16 cellular contexts compared by ENCODE assay signal in the genomic region with DNA sequence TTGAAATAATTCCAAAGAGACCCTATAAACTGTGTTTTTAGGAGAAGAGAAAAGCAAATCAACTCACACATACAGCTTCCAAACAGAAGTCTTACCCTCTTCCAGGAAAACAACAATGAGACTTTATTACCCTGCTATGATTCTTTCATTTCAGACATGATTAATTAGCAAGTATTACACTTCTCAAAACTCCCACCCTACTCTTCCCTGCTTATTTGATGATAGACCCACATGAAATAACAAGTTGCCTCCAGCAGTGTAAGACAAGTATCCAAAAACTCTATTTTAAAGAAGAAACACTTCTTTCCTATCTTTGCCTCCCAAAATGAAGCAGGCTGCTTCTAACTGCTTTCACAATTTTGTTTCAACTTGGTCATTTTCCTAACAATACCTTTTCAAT. TPM values are rescaled to one million over a fixed set of nuclear protein-coding genes. Genes with fewer than 3 reads are reported as not detected.
DNase-seq lines count a peak whose midpoint lies in the region; ATAC-seq, FAIRE-seq and TF ChIP-seq lines count a peak whose summit lies in the region.
"Had no signal": no experiment of that assay in that cellular context is flagged by ENCODE, and none has a peak within 500 bp of the region (broad histone marks: within the 10 kb centered on the region; RNA-seq: fewer than 3 reads in every experiment).

No MANE protein-coding gene starts in this region.

- H3K9me3 ChIP-seq in A549 (no peaks in the 10 kb centered on the region), psoas muscle (no peaks in the 10 kb centered on the region)
- no peaks in the 10 kb centered on the region for H3K9me3 ChIP-seq in naive thymus-derived CD4-positive, alpha-beta T cell (ENCODE audit: control insufficient read depth in 2 of 3, low read length in 3 of 3)

- no peak for TF ChIP-seq RAD21 in A549 (conservative IDR thresholded peaks at IDR 0.05 in 1 of 2, IDR thresholded peaks at IDR 0.05 in 1 of 2)

- CTCF ChIA-PET in A549 (lab: Yijun Ruan, JAX): no interaction called here
- CTCF ChIA-PET in naive thymus-derived CD4-positive, alpha-beta T cell (lab: Charles Lee): no interaction called here

- no peak for TF ChIP-seq POLR2A in A549 (IDR thresholded peaks at IDR 0.05; ENCODE audit: low read length)

- H3K36me3 Mint-ChIP-seq in naive thymus-derived CD4-positive, alpha-beta T cell: peaks cover 0 to 4% (median 0%) of the 10 kb centered on the region in 5 donors
- H3K36me3 Mint-ChIP-seq: mesothelial cell of epicardium had no signal

- TF ChIP-seq CTCF in A549 (IDR thresholded peaks at IDR 0.05) (no peak), fibroblast of the aortic adventitia (IDR thresholded peaks at IDR 0.05; ENCODE audit: insufficient read depth, low read length) (no peak), psoas muscle (IDR thresholded peaks at IDR 0.05) (no peak), omental fat pad (IDR thresholded peaks at IDR 0.05) (no peak)

- H3K4me2 ChIP-seq in A549: peak overlapping the region; percentile 50; the same call in 2 of the 3 replicates

- POLR2A ChIA-PET in A549 (lab: Yijun Ruan, JAX): no interaction called here
- POLR2A ChIA-PET in naive thymus-derived CD4-positive, alpha-beta T cell (lab: Charles Lee): no interaction called here

- intact Hi-C loops in psoas muscle (cut with DNase I): no loop called here
- intact Hi-C loops in naive thymus-derived CD4-positive, alpha-beta T cell (cut with micrococcal nuclease): no loop called here

- no peak overlapping the region for H3K27ac ChIP-seq in A549
- H3K27ac ChIP-seq in psoas muscle: peak overlapping the region; percentile 96
- H3K27ac ChIP-seq in naive thymus-derived CD4-positive, alpha-beta T cell (ENCODE audit: low read depth, low read length): no peak overlapping the region

- DNase-seq in A549 (ENCODE audit: low read depth in 1 of 2, low spot score in 1 of 2): no peak
- peak; percentile 84 for DNase-seq in NCI-H69 (lab: John Stamatoyannopoulos, UW)
- DNase-seq in fibroblast of the aortic adventitia (ENCODE audit: low read depth): peak; percentile 54
- DNase-seq in psoas muscle: no peak
- no peak for DNase-seq in omental fat pad (ENCODE audit: low spot score)
- DNase-seq in activated effector memory CD4-positive, alpha-beta T cell treated with Interleukin-2 at 50 U/mL for 16 hours: no peak
- DNase-seq in naive thymus-derived CD4-positive, alpha-beta T cell: no peak
- DNase-seq: DND-41, head of caudate nucleus, NCI-H1105 treated with DMSO at 0.1 percent for 48 hours had no signal

- no peak overlapping the region for H3K4me3 ChIP-seq in A549
- peak overlapping the region; percentile 31 for H3K4me3 ChIP-seq in fibroblast of the aortic adventitia (ENCODE audit: low read depth, low read length)
- peak overlapping the region; percentile 82 for H3K4me3 ChIP-seq in psoas muscle
- no peak overlapping the region for H3K4me3 ChIP-seq in naive thymus-derived CD4-positive, alpha-beta T cell (ENCODE audit: low read length)

- ATAC-seq in A549 (no peak), psoas muscle (no peak), omental fat pad (ENCODE audit: low FRiP score) (no peak), HG03135 (IDR thresholded peaks at IDR 0.05; ENCODE audit: unreplicated experiment) (no peak)
- no peak for ATAC-seq in naive thymus-derived CD4-positive, alpha-beta T cell
- ATAC-seq: activated naive CD4-positive, alpha-beta T cell treated with anti-CD3 and anti-CD28 coated beads, Interleukin-2, amount 50 U/mL, for 72 hours; sciatic nerve had no signal

- TF ChIP-seq EP300 in A549 (IDR thresholded peaks at IDR 0.05): no peak

- H3K4me3 Mint-ChIP-seq in naive thymus-derived CD4-positive, alpha-beta T cell: no peak overlapping the region
- H3K4me3 Mint-ChIP-seq: mesothelial cell of epicardium had no signal

- H3K27me3 ChIP-seq in psoas muscle (ENCODE audit: insufficient read depth in 3 of 3, low read length in 2 of 3): no peaks in the 10 kb centered on the region
- H3K27me3 ChIP-seq in naive thymus-derived CD4-positive, alpha-beta T cell (ENCODE audit: control insufficient read depth in 2 of 2, insufficient read depth in 2 of 2, low read length in 2 of 2): no peaks in the 10 kb centered on the region

- H3K27ac Mint-ChIP-seq in naive thymus-derived CD4-positive, alpha-beta T cell: no peak overlapping the region
- H3K27ac Mint-ChIP-seq: activated naive CD4-positive, alpha-beta T cell treated with anti-CD3 and anti-CD28 coated beads, Interleukin-2, amount 50 U/mL, for 72 hours; mesothelial cell of epicardium had no signal

- H3K36me3 ChIP-seq in psoas muscle (ENCODE audit: insufficient read depth in 1 of 2, low read depth in 1 of 2): no peaks in the 10 kb centered on the region
- H3K36me3 ChIP-seq in naive thymus-derived CD4-positive, alpha-beta T cell (ENCODE audit: control insufficient read depth in 2 of 3, insufficient read depth in 3 of 3, low read length in 3 of 3): no peaks in the 10 kb centered on the region

- no peak for FAIRE-seq in A549 (lab: Jason Lieb, UNC)
- FAIRE-seq: GM12891, urothelium cell line had no signal

- H3K27me3 Mint-ChIP-seq in naive thymus-derived CD4-positive, alpha-beta T cell: peaks cover 21 to 36% (median 27%) of the 10 kb centered on the region in 5 donors

- peaks cover 0 to 7% (median 4%) of the 10 kb centered on the region in 7 donors for H3K4me1 Mint-ChIP-seq in naive thymus-derived CD4-positive, alpha-beta T cell

- H3K9me3 Mint-ChIP-seq in naive thymus-derived CD4-positive, alpha-beta T cell: peaks cover 0 to 12% (median 3%) of the 10 kb centered on the region in 11 donors
- H3K9me3 Mint-ChIP-seq: mesothelial cell of epicardium had no signal

- H3K4me1 ChIP-seq in A549 (peaks cover 30% of the 10 kb centered on the region; the same call in 2 of the 3 replicates), psoas muscle (no peaks in the 10 kb centered on the region)
- no peaks in the 10 kb centered on the region for H3K4me1 ChIP-seq in naive thymus-derived CD4-positive, alpha-beta T cell (ENCODE audit: control insufficient read depth in 2 of 2, insufficient read depth in 2 of 2, low read length in 2 of 2)

TF ChIP-seq in A549, 52 proteins besides CTCF, POLR2A, EP300 and RAD21:
- TF ChIP-seq NPAS2 (CRISPR knock-in tag; IDR thresholded peaks at IDR 0.05; ENCODE audit: borderline replicate concordance) (no peak), JUNB (IDR thresholded peaks at IDR 0.05) (no peak), FOSL2 (IDR thresholded peaks at IDR 0.05) (no peak), FOSL2 (CRISPR knock-in tag; IDR thresholded peaks at IDR 0.05) (no peak), FOXS1 (CRISPR knock-in tag; IDR thresholded peaks at IDR 0.05) (no peak), JUN (IDR thresholded peaks at IDR 0.05) (no peak), EHF (CRISPR knock-in tag; IDR thresholded peaks at IDR 0.05) (no peak), KDM1A (IDR thresholded peaks at IDR 0.05; ENCODE audit: low read depth) (no peak), CEBPB (IDR thresholded peaks at IDR 0.05) (no peak), MAZ (IDR thresholded peaks at IDR 0.05; ENCODE audit: borderline replicate concordance, low read depth, low read length) (no peak), CHD4 (IDR thresholded peaks at IDR 0.05; ENCODE audit: borderline replicate concordance) (no peak), EHMT2 (IDR thresholded peaks at IDR 0.05; ENCODE audit: low read depth) (no peak), KDM5A (IDR thresholded peaks at IDR 0.05) (no peak), ESRRA (IDR thresholded peaks at IDR 0.05; ENCODE audit: borderline replicate concordance, low read length) (no peak)
- TF ChIP-seq, protein P1, sequence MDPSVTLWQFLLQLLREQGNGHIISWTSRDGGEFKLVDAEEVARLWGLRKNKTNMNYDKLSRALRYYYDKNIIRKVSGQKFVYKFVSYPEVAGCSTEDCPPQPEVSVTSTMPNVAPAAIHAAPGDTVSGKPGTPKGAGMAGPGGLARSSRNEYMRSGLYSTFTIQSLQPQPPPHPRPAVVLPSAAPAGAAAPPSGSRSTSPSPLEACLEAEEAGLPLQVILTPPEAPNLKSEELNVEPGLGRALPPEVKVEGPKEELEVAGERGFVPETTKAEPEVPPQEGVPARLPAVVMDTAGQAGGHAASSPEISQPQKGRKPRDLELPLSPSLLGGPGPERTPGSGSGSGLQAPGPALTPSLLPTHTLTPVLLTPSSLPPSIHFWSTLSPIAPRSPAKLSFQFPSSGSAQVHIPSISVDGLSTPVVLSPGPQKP (IDR thresholded peaks at IDR 0.05; ENCODE audit: low read depth, low read length): no peak
- TF ChIP-seq, protein P2, sequence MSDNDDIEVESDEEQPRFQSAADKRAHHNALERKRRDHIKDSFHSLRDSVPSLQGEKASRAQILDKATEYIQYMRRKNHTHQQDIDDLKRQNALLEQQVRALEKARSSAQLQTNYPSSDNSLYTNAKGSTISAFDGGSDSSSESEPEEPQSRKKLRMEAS (IDR thresholded peaks at IDR 0.05): no peak
- TF ChIP-seq, protein P3, sequence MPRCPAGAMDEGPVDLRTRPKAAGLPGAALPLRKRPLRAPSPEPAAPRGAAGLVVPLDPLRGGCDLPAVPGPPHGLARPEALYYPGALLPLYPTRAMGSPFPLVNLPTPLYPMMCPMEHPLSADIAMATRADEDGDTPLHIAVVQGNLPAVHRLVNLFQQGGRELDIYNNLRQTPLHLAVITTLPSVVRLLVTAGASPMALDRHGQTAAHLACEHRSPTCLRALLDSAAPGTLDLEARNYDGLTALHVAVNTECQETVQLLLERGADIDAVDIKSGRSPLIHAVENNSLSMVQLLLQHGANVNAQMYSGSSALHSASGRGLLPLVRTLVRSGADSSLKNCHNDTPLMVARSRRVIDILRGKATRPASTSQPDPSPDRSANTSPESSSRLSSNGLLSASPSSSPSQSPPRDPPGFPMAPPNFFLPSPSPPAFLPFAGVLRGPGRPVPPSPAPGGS (IDR thresholded peaks at IDR 0.05): no peak

RNA-seq across cellular contexts. Expression of a gene that starts 4.1 kb away (rescaled TPM):
- polyA plus RNA-seq in A549 (2011; rRNA removed) (3.8 and 5.9 TPM in 2 replicates), A549 (2017; fragmentation: RNase III; extraction: RNeasy Plus Mini Kit Qiagen cat#74134 plus additional on column Dnase treatment) (1.8 to 1.9 TPM (median 1.9 TPM) in 3 replicates), psoas muscle (1 to 10 TPM in 1 of 3 donors, under 1 TPM in 2; 0.08 to 1.6 (median 0.30) TPM)
- 0.73 and 0.75 TPM in 2 replicates for polyA plus RNA-seq in A549 (2012; cell fraction: cytosol; rRNA removed)
- polyA plus RNA-seq in A549 (2012; cell fraction: nucleus; rRNA removed): 1.4 and 2.2 TPM in 2 replicates
- 5.1 and 6.2 TPM in 2 replicates for polyA minus RNA-seq in A549 (2011; rRNA and poly(A)+ RNA removed)
- total RNA-seq in fibroblast of the aortic adventitia (ENCODE audit: low replicate concordance) (2.5 and 4.1 TPM in 2 replicates), psoas muscle (1 to 10 TPM; 1.2 to 3.0 (median 1.8) TPM), omental fat pad (10 to 100 TPM in 2 of 4 donors, 1 to 10 TPM in 2; 8.2 to 13.1 (median 10.7) TPM)
- under 1 TPM in 1 of 5 experiments, not detected in 4; 0.05 TPM for total RNA-seq in naive thymus-derived CD4-positive, alpha-beta T cell
- not detected for polyA plus RNA-seq in naive thymus-derived CD4-positive, alpha-beta T cell
- total RNA-seq: activated naive CD4-positive, alpha-beta T cell treated with anti-CD3 and anti-CD28 coated beads, Interleukin-2, amount 50 U/mL, for 72 hours had no signal

Comparison
In these comparisons a context has a peak if more than half of its experiments do, and no peak if none do; other contexts are left out.
1. DNase-seq: peak in NCI-H69 (single experiment) and fibroblast of the aortic adventitia (single experiment); none in A549 (0 of 2), psoas muscle (0 of 2), omental fat pad (single experiment), activated effector memory CD4-positive, alpha-beta T cell treated with Interleukin-2 at 50 U/mL for 16 hours (single experiment) and naive thymus-derived CD4-positive, alpha-beta T cell (0 of 9).
2. H3K4me3 ChIP-seq: peak in fibroblast of the aortic adventitia (single experiment) and psoas muscle (single experiment); none in A549 (single experiment) and naive thymus-derived CD4-positive, alpha-beta T cell (single experiment).